12 cellular contexts compared by ENCODE assay signal in genomic region chr18:51182824-51183223, GRCh38.
"Had no signal": no experiment of that assay in that cellular context is flagged by ENCODE, and none has a peak within 500 bp of the region (broad histone marks: within the 10 kb centered on the region; RNA-seq: fewer than 3 reads in every experiment).

No MANE protein-coding gene starts in this region.

- H3K9me3 ChIP-seq: body of pancreas, heart left ventricle, left lung, tibial artery, vagina had no signal

- H3K4me3 Mint-ChIP-seq: nephron progenitor cell; T-helper 1 cell treated with Interleukin-12 subunit alpha and Interleukin-12 subunit beta and Interleukin-4 antibody, amounts not matched to agents 30 μg/mL and 1 μg/mL, for 36 hours had no signal

- DNase-seq: activated gamma-delta T cell; body of pancreas; central memory CD4-positive, alpha-beta T cell; effector CD4-positive, alpha-beta T cell; heart left ventricle; left lung; nephron progenitor cell; stimulated activated CD4-positive, alpha-beta T cell treated with anti-CD3 and anti-CD28 coated beads, Interleukin-4, amount 100 ng/mL, for 1 hour; tibial artery had no signal

- H3K9me3 Mint-ChIP-seq: T-helper 1 cell treated with Interleukin-12 subunit alpha and Interleukin-12 subunit beta and Interleukin-4 antibody, amounts not matched to agents 30 μg/mL and 1 μg/mL, for 36 hours had no signal

- ATAC-seq: body of pancreas, heart left ventricle had no signal

- H3K36me3 ChIP-seq: left lung, tibial artery, vagina had no signal

- H3K27me3 ChIP-seq: body of pancreas, heart left ventricle, left lung, tibial artery, vagina had no signal

- H3K4me3 ChIP-seq: body of pancreas, coronary artery, heart left ventricle, left lung, tibial artery, vagina had no signal

- H3K27ac Mint-ChIP-seq: nephron progenitor cell; T-helper 1 cell treated with Interleukin-12 subunit alpha and Interleukin-12 subunit beta and Interleukin-4 antibody, amounts not matched to agents 30 μg/mL and 1 μg/mL, for 36 hours had no signal

- H3K27ac ChIP-seq: body of pancreas, coronary artery, heart left ventricle, left lung, tibial artery, vagina had no signal
